29 cellular contexts compared by ENCODE assay signal in the genomic region with DNA sequence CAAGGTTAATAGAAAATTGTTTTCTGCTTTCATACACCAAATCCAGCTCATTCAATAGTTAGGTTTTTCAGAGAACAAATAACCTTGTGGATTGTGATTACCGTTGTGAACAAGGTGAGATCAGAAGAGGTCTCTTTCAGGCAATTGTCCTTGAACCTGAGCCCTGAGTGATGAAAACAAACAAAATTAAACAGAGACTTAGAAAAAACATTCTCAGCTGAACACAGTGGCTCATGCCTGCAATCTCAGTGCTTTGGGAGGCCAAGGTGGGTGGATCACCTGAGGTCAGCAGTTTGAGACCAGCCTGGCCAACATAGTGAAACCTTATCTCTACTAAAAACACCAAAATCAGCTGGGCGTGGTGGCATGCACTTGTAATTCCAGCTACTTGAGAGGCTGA.
A peak's percentile ranks its signal among the peaks of the same experiment; 100 is the strongest.
DNase-seq lines count a peak whose midpoint lies in the region; ATAC-seq, FAIRE-seq and TF ChIP-seq lines count a peak whose summit lies in the region.
"Had no signal": no experiment of that assay in that cellular context is flagged by ENCODE, and none has a peak within 500 bp of the region (broad histone marks: within the 10 kb centered on the region; RNA-seq: fewer than 3 reads in every experiment).

No MANE protein-coding gene starts in this region.

- TF ChIP-seq CTCF in K562 (IDR thresholded peaks at IDR 0.05 in 2 of 3, conservative IDR thresholded peaks at IDR 0.05 in 1 of 3; ENCODE audit: insufficient read depth in 2 of 3, low read depth in 1 of 3, low read length in 3 of 3): no peak
- no peak for TF ChIP-seq CTCF in HepG2 (CRISPR knock-in tag; IDR thresholded peaks at IDR 0.05)

- TF ChIP-seq RAD21 in K562 (CRISPR knock-in tag; conservative IDR thresholded peaks at IDR 0.05 in 1 of 2, IDR thresholded peaks at IDR 0.05 in 1 of 2) (no peak), HepG2 (CRISPR knock-in tag; IDR thresholded peaks at IDR 0.05) (no peak)

- no peak overlapping the region for H3K4me3 Mint-ChIP-seq in natural killer cell treated with Interleukin-12 subunit alpha and Interleukin-12 subunit beta and Interleukin-15 and Interleukin-18, amount 100 ng/mL, for 72 hours
- H3K4me3 Mint-ChIP-seq: CD14-positive monocyte; CD4-positive, alpha-beta memory T cell; CD4-positive, CD25-positive, alpha-beta regulatory T cell; CD8-positive, alpha-beta memory T cell had no signal

- in situ Hi-C loops in K562 (cut with MboI): no loop called here
- in situ Hi-C loops in HepG2 (cut with HindIII; ENCODE audit: extremely low pct_ligation_motif_present, low pct_unique_long_range_greater_than_20kb): no loop called here

- H3K4me1 ChIP-seq in K562 (replicated peaks in 1 of 2; ENCODE audit: control insufficient read depth in 2 of 2, insufficient read depth in 2 of 2, low read length in 2 of 2): peaks cover 3% of the 10 kb centered on the region in 2 experiments; a peak in 4 of 5 replicates
- H3K4me1 ChIP-seq in HepG2 (ENCODE audit: insufficient read depth, low read length): peaks cover 22% of the 10 kb centered on the region
- H3K4me1 ChIP-seq: BE2C, BLaER1 had no signal

- no peak overlapping the region for H3K4me2 ChIP-seq in K562 (ENCODE audit: insufficient read depth, low read length)
- no peak overlapping the region for H3K4me2 ChIP-seq in HepG2 (ENCODE audit: low read depth, low read length)
- H3K4me2 ChIP-seq: BLaER1 had no signal

- H4K20me1 ChIP-seq in K562 (replicated peaks; ENCODE audit: control insufficient read depth, insufficient read depth, low read length) (no peaks in the 10 kb centered on the region), HepG2 (ENCODE audit: insufficient read depth, low read length) (no peaks in the 10 kb centered on the region)
- H4K20me1 ChIP-seq: BLaER1 had no signal

- POLR2A ChIA-PET in K562 (lab: Yijun Ruan, JAX) (interaction anchor here (1.1 kb wide), 1 partner anchor 15 kb away, joined by 3 read pairs; no protein-coding TSS in a partner anchor), HepG2 (lab: Yijun Ruan, JAX) (interaction anchor here (0.7 to 1.7 kb wide), 5 partner anchors 13 to 68 kb away, joined by 3 to 14 read pairs (median 4); a partner anchor contains a TSS)

- no peaks in the 10 kb centered on the region for H3K36me3 ChIP-seq in K562 (ENCODE audit: control insufficient read depth, insufficient read depth, low read length)
- H3K36me3 ChIP-seq in HepG2 (replicated peaks in 1 of 2; ENCODE audit: control insufficient read depth in 1 of 2, insufficient read depth in 2 of 2, low read length in 2 of 2): no peaks in the 10 kb centered on the region
- H3K36me3 ChIP-seq: BE2C, BLaER1 had no signal

- WGBS in K562 (ENCODE audit: insufficient coverage, low coverage, missing lambda C conversion rate): 34% methylated on average over 2 of the region's 2 CpGs
- 5% methylated on average over 2 of the region's 2 CpGs for WGBS in HepG2 (ENCODE audit: low lambda C conversion rate)

- no peaks in the 10 kb centered on the region for H3K27me3 ChIP-seq in K562 (ENCODE audit: control insufficient read depth in 2 of 2, insufficient read depth in 2 of 2, low read length in 2 of 2)
- peaks cover 0 to 6% of the 10 kb centered on the region in 2 experiments; a peak in 1 of 5 replicates for H3K27me3 ChIP-seq in HepG2 (ENCODE audit: control insufficient read depth in 1 of 2, insufficient read depth in 2 of 2, low read length in 2 of 2)
- H3K27me3 ChIP-seq: BE2C, BLaER1 had no signal

- H3K27ac Mint-ChIP-seq in natural killer cell treated with Interleukin-12 subunit alpha and Interleukin-12 subunit beta and Interleukin-15 and Interleukin-18, amount 100 ng/mL, for 72 hours: no peak overlapping the region
- H3K27ac Mint-ChIP-seq: CD14-positive monocyte; CD4-positive, alpha-beta memory T cell; CD4-positive, CD25-positive, alpha-beta regulatory T cell; CD8-positive, alpha-beta memory T cell had no signal

- H3K9me3 ChIP-seq in K562 (replicated peaks; ENCODE audit: control insufficient read depth, insufficient read depth, low read depth, low read length): no peaks in the 10 kb centered on the region
- no peaks in the 10 kb centered on the region for H3K9me3 ChIP-seq in HepG2 (ENCODE audit: low read length)
- H3K9me3 ChIP-seq: BE2C, BLaER1 had no signal

- no peak overlapping the region for H3K27ac ChIP-seq in K562 (ENCODE audit: extremely low read depth, low read depth, low read length)
- H3K27ac ChIP-seq in HepG2 (ENCODE audit: extremely low read length, insufficient read depth, low read length): no peak overlapping the region
- H3K27ac ChIP-seq: BLaER1 had no signal

- no peaks in the 10 kb centered on the region for H3K9me1 ChIP-seq in K562 (ENCODE audit: control insufficient read depth, insufficient read depth, low read length)

- no peaks in the 10 kb centered on the region for H3K36me3 Mint-ChIP-seq in natural killer cell treated with Interleukin-12 subunit alpha and Interleukin-12 subunit beta and Interleukin-15 and Interleukin-18, amount 100 ng/mL, for 72 hours
- H3K36me3 Mint-ChIP-seq: CD14-positive monocyte; CD4-positive, alpha-beta memory T cell; CD4-positive, CD25-positive, alpha-beta regulatory T cell; CD8-positive, alpha-beta memory T cell had no signal

- H3K27me3 Mint-ChIP-seq in natural killer cell treated with Interleukin-12 subunit alpha and Interleukin-12 subunit beta and Interleukin-15 and Interleukin-18, amount 100 ng/mL, for 72 hours: no peaks in the 10 kb centered on the region
- H3K27me3 Mint-ChIP-seq: CD4-positive, CD25-positive, alpha-beta regulatory T cell; CD8-positive, alpha-beta memory T cell had no signal

- no peak for TF ChIP-seq EP300 in K562 (IDR thresholded peaks at IDR 0.05; ENCODE audit: low read length)
- peak in 1 of 2 experiments; percentile 36; a peak in 1 of 4 replicates for TF ChIP-seq EP300 in HepG2 (IDR thresholded peaks at IDR 0.05; ENCODE audit: low read depth in 2 of 2, low read length in 2 of 2)
- TF ChIP-seq EP300 in HepG2 (CRISPR knock-in tag; IDR thresholded peaks at IDR 0.05; ENCODE audit: borderline replicate concordance): no peak

- intact Hi-C loops in K562 (cut with micrococcal nuclease) (no loop called here), HepG2 (cut with micrococcal nuclease; ENCODE audit: unreplicated experiment) (no loop called here), left cardiac atrium (cut with DNase I) (no loop called here)

- no peak overlapping the region for H3K9ac ChIP-seq in K562 (ENCODE audit: insufficient read depth in 1 of 2, low read depth in 2 of 2, low read length in 2 of 2)
- H3K9ac ChIP-seq in HepG2 (ENCODE audit: insufficient read depth, low read depth, low read length): no peak overlapping the region
- H3K9ac ChIP-seq: BLaER1 had no signal

- H2AFZ ChIP-seq in K562 (ENCODE audit: low read depth, low read length): no peak overlapping the region
- H2AFZ ChIP-seq in HepG2 (ENCODE audit: low read length): no peak overlapping the region

- CTCF ChIA-PET in K562 (lab: Yijun Ruan, JAX; ENCODE audit: low intra/inter-chr PET ratio) (no interaction called here), HepG2 (lab: Yijun Ruan, JAX; ENCODE audit: low intra/inter-chr PET ratio, low total read pairs) (no interaction called here)

- no peaks in the 10 kb centered on the region for H3K4me1 Mint-ChIP-seq in natural killer cell treated with Interleukin-12 subunit alpha and Interleukin-12 subunit beta and Interleukin-15 and Interleukin-18, amount 100 ng/mL, for 72 hours (ENCODE audit: low read depth in 2 of 2)
- H3K4me1 Mint-ChIP-seq: CD4-positive, alpha-beta memory T cell; CD4-positive, CD25-positive, alpha-beta regulatory T cell; CD8-positive, alpha-beta memory T cell had no signal

- FAIRE-seq in K562 (lab: Jason Lieb, UNC) (no peak), HepG2 (lab: Jason Lieb, UNC) (no peak)
- FAIRE-seq: A204.1, GM12878, GM12892, GM18507 had no signal

- TF ChIP-seq POLR2A in K562 (conservative IDR thresholded peaks at IDR 0.05) (no peak), HepG2 (IDR thresholded peaks at IDR 0.05; ENCODE audit: insufficient read depth in 1 of 2, low read depth in 2 of 2, low read length in 2 of 2) (no peak)

- no TSS peak for BruUV-seq in K562 (replicated peaks; lab: Mats Ljungman, UMichigan)
- no TSS peak for BruUV-seq in HepG2 (replicated peaks; lab: Mats Ljungman, UMichigan)

- ATAC-seq in K562 (no peak), HepG2 (peak; percentile 79), left cardiac atrium (no peak)
- no peak for ATAC-seq in natural killer cell treated with Interleukin-12 subunit alpha and Interleukin-12 subunit beta and Interleukin-15 and Interleukin-18, amount 100 ng/mL, for 72 hours
- ATAC-seq: GM12878 had no signal

- H3K4me3 ChIP-seq in K562 (no peak overlapping the region), HepG2 (replicated peaks in 1 of 3; ENCODE audit: insufficient read depth in 1 of 3, low read depth in 2 of 3, low read length in 3 of 3) (no peak overlapping the region)
- H3K4me3 ChIP-seq: BLaER1, GM12878 had no signal

- peaks cover 5% of the 10 kb centered on the region for H3K9me3 Mint-ChIP-seq in natural killer cell treated with Interleukin-12 subunit alpha and Interleukin-12 subunit beta and Interleukin-15 and Interleukin-18, amount 100 ng/mL, for 72 hours
- H3K9me3 Mint-ChIP-seq: CD14-positive monocyte had no signal

- DNase-seq in NCI-H2029 (lab: John Stamatoyannopoulos, UW): peak; percentile 11
- DNase-seq in NCI-H2029 treated with DMSO at 0.1 percent for 48 hours (lab: John Stamatoyannopoulos, UW): peak; percentile 45
- no peak for DNase-seq in K562 (ENCODE audit: extremely low read depth in 1 of 4, low spot score in 3 of 4)
- peak; percentile 64 for DNase-seq in HepG2 (ENCODE audit: low spot score)
- DNase-seq in natural killer cell treated with Interleukin-12 subunit alpha and Interleukin-12 subunit beta and Interleukin-15 and Interleukin-18, amount 100 ng/mL, for 72 hours (ENCODE audit: low spot score): no peak
- no peak for DNase-seq in left cardiac atrium
- DNase-seq in NCI-H1436 (lab: John Stamatoyannopoulos, UW): no peak
- DNase-seq in iPS-NIHi11 (ENCODE audit: low spot score): no peak
- DNase-seq: 8988T; ACHN; BE2C; C1 segment of cervical spinal cord; CD4-positive, alpha-beta memory T cell; CD4-positive, CD25-positive, alpha-beta regulatory T cell; CD8-positive, alpha-beta memory T cell; COR-L47; DMS 273 treated with DMSO at 0.1 percent for 48 hours; DMS153; DMS53; DMS79; DND-41; EL; GDM1 had no signal

- no peaks in the 10 kb centered on the region for H3K79me2 ChIP-seq in K562 (ENCODE audit: control insufficient read depth, insufficient read depth, low read length)
- H3K79me2 ChIP-seq in HepG2 (ENCODE audit: insufficient read depth, low read length): no peaks in the 10 kb centered on the region

TF ChIP-seq in K562, 482 proteins besides CTCF, POLR2A, EP300 and RAD21 (continues in another document):
- TF ChIP-seq FOXJ3 (CRISPR knock-in tag; IDR thresholded peaks at IDR 0.05) (no peak), DIDO1 (tag; IDR thresholded peaks at IDR 0.05; ENCODE audit: low read depth) (no peak), KLF16 (IDR thresholded peaks at IDR 0.05) (no peak)

TF ChIP-seq in HepG2, 621 proteins besides CTCF, POLR2A, EP300 and RAD21 (continues in another document):
- peak; percentile 61 for TF ChIP-seq GATAD2A (CRISPR knock-in tag; IDR thresholded peaks at IDR 0.05)
- TF ChIP-seq ZKSCAN5 (CRISPR knock-in tag; IDR thresholded peaks at IDR 0.05): no peak

Comparison
In these comparisons a context has a peak if more than half of its experiments do, and no peak if none do; other contexts are left out.
1. DNase-seq: peak in NCI-H2029 (single experiment), NCI-H2029 treated with DMSO at 0.1 percent for 48 hours (single experiment) and HepG2 (single experiment); none in K562 (0 of 4), natural killer cell treated with Interleukin-12 subunit alpha and Interleukin-12 subunit beta and Interleukin-15 and Interleukin-18, amount 100 ng/mL, for 72 hours (single experiment), left cardiac atrium (single experiment), NCI-H1436 (single experiment) and iPS-NIHi11 (single experiment).